Comparison of ENCODE assay signal across 9 cellular contexts in the genomic region with DNA sequence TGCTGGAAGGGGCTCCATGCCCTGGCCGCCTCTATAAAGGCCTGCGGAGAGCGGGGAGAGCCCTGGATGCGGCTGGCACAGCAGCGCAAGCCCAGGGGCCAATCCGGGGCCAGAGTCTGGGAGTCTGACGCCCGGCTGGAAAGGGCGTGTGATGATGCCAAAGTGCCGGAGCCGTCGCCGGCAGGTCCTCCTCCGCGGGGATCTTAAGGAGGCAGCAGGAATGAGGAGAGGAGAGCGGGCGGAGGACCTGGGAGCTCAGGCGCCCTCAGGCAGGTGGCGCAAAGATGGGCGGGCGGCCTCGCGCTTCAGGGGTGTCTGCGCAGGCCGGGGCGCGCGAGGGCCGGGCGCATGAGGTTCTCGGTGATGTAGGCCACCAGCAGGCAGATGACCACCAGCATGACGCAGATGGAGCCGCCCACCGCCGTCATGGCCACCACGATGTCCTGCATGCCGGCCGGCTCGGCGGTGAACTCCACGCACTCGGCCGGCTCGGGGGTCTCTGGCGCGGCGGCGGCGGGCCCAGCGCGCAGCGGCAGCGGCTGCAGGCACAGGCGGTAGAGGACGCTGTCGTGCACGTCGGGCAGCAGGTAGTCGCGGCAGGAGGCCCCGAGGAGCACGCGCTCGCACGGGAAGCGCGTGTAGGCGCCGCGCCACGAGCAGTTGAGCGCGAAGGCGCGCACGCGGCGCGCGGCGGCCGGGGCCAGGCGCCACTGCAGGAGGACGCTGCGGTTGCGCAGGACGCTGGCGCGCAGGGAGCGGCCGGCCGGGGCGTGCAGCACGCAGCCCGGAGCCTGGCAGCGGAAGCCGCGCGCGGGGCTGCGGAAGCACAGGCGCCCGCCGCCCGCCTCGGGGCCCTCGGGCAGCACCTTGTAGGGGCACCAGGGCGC. TPM values are rescaled to one million over a fixed set of nuclear protein-coding genes. Genes with fewer than 3 reads are reported as not detected.
DNase-seq lines count a peak whose midpoint lies in the region; ATAC-seq lines count a peak whose summit lies in the region.
"Had no signal": no experiment of that assay in that cellular context is flagged by ENCODE, and none has a peak within 500 bp of the region (broad histone marks: within the 10 kb centered on the region; RNA-seq: fewer than 3 reads in every experiment).

No MANE protein-coding gene starts in this region.

- 9% methylated on average over 108 of the region's 108 CpGs for WGBS in right cardiac atrium

- H3K9me3 ChIP-seq in right cardiac atrium (ENCODE audit: control insufficient read depth, low read length) = no peaks in the 10 kb centered on the region

- CTCF ChIA-PET in activated naive CD4-positive, alpha-beta T cell treated with anti-CD3 and anti-CD28 coated beads for 36 hours (lab: Charles Lee) = no interaction called here

- H3K4me3 Mint-ChIP-seq in activated naive CD4-positive, alpha-beta T cell treated with anti-CD3 and anti-CD28 coated beads for 36 hours = peak overlapping the region; percentile 73
- H3K4me3 Mint-ChIP-seq in stimulated activated effector memory CD8-positive, alpha-beta T cell treated with anti-CD3 and anti-CD28 coated beads, Interleukin-12 subunit alpha, Interleukin-12 subunit beta, amount 100 ng/mL, for 72 hours = peak overlapping the region; percentile 76

- peaks cover 6% of the 10 kb centered on the region for H3K27me3 Mint-ChIP-seq in activated naive CD4-positive, alpha-beta T cell treated with anti-CD3 and anti-CD28 coated beads for 36 hours (ENCODE audit: low read depth)

- no peaks in the 10 kb centered on the region for H3K27me3 ChIP-seq in right cardiac atrium (ENCODE audit: control insufficient read depth, insufficient read depth)

- no peaks in the 10 kb centered on the region for H3K36me3 Mint-ChIP-seq in activated naive CD4-positive, alpha-beta T cell treated with anti-CD3 and anti-CD28 coated beads for 36 hours (ENCODE audit: low read depth)
- H3K36me3 Mint-ChIP-seq in stimulated activated effector memory CD8-positive, alpha-beta T cell treated with anti-CD3 and anti-CD28 coated beads, Interleukin-12 subunit alpha, Interleukin-12 subunit beta, amount 100 ng/mL, for 72 hours = peaks cover 4% of the 10 kb centered on the region

- DNase-seq in COLO668 (lab: John Stamatoyannopoulos, UW; ENCODE audit: unreplicated experiment) (peak; percentile 81), right cardiac atrium (no peak)
- no peak for DNase-seq in Jurkat, Clone E6-1 (ENCODE audit: low read depth, low spot score)
- DNase-seq in activated naive CD4-positive, alpha-beta T cell treated with anti-CD3 and anti-CD28 coated beads for 36 hours = peak; percentile 43
- DNase-seq in stimulated activated effector memory CD8-positive, alpha-beta T cell treated with anti-CD3 and anti-CD28 coated beads, Interleukin-12 subunit alpha, Interleukin-12 subunit beta, amount 100 ng/mL, for 72 hours (ENCODE audit: low spot score in 2 of 2) = no peak

- no peaks in the 10 kb centered on the region for H3K9me3 Mint-ChIP-seq in activated naive CD4-positive, alpha-beta T cell treated with anti-CD3 and anti-CD28 coated beads for 36 hours
- no peaks in the 10 kb centered on the region for H3K9me3 Mint-ChIP-seq in stimulated activated effector memory CD8-positive, alpha-beta T cell treated with anti-CD3 and anti-CD28 coated beads, Interleukin-12 subunit alpha, Interleukin-12 subunit beta, amount 100 ng/mL, for 72 hours

- peak overlapping the region; percentile 13; the same call in 1 of the 2 replicates for H3K4me3 ChIP-seq in Jurkat, Clone E6-1 (ENCODE audit: low read length)
- peak overlapping the region; percentile 52 for H3K4me3 ChIP-seq in right cardiac atrium (ENCODE audit: low read length)

- peaks cover 11% of the 10 kb centered on the region for H3K4me1 Mint-ChIP-seq in activated naive CD4-positive, alpha-beta T cell treated with anti-CD3 and anti-CD28 coated beads for 36 hours (ENCODE audit: low read depth)
- H3K4me1 Mint-ChIP-seq in stimulated activated effector memory CD8-positive, alpha-beta T cell treated with anti-CD3 and anti-CD28 coated beads, Interleukin-12 subunit alpha, Interleukin-12 subunit beta, amount 100 ng/mL, for 72 hours = peaks cover 12% of the 10 kb centered on the region

- H3K27ac ChIP-seq in right cardiac atrium (ENCODE audit: low read length) = no peak overlapping the region

- H3K27ac Mint-ChIP-seq in activated naive CD4-positive, alpha-beta T cell treated with anti-CD3 and anti-CD28 coated beads for 36 hours = no peak overlapping the region
- H3K27ac Mint-ChIP-seq in stimulated activated effector memory CD8-positive, alpha-beta T cell treated with anti-CD3 and anti-CD28 coated beads, Interleukin-12 subunit alpha, Interleukin-12 subunit beta, amount 100 ng/mL, for 72 hours = no peak overlapping the region

- ATAC-seq in right cardiac atrium (no peak), GM21381 (IDR thresholded peaks at IDR 0.05; ENCODE audit: unreplicated experiment) (no peak), GM18909 (IDR thresholded peaks at IDR 0.05; ENCODE audit: poor library complexity, unreplicated experiment) (no peak), HG03354 (IDR thresholded peaks at IDR 0.05; ENCODE audit: poor library complexity, severe bottlenecking, unreplicated experiment) (no peak)
- peak; percentile 56 for ATAC-seq in stimulated activated effector memory CD8-positive, alpha-beta T cell treated with anti-CD3 and anti-CD28 coated beads, Interleukin-12 subunit alpha, Interleukin-12 subunit beta, amount 100 ng/mL, for 72 hours

- intact Hi-C loops in activated naive CD4-positive, alpha-beta T cell treated with anti-CD3 and anti-CD28 coated beads for 36 hours (cut with micrococcal nuclease) = no loop called here
- intact Hi-C loops in right cardiac atrium (cut with DNase I) = no loop called here

- no peaks in the 10 kb centered on the region for H3K4me1 ChIP-seq in right cardiac atrium (ENCODE audit: control insufficient read depth, insufficient read depth, low read length)

RNA-seq across cellular contexts. Expression of a gene that starts 0.7 kb away (rescaled TPM):
- polyA plus RNA-seq in Jurkat, Clone E6-1 (2012; ENCODE audit: insufficient read depth, insufficient read length) = 13.2 TPM
- 1 to 10 TPM in 1 of 2 experiments, under 1 TPM in 1; 0.94 to 1.2 TPM for total RNA-seq in activated naive CD4-positive, alpha-beta T cell treated with anti-CD3 and anti-CD28 coated beads for 36 hours
- total RNA-seq in right cardiac atrium = under 1 TPM; 0.47 to 0.97 (median 0.80) TPM
- polyA plus RNA-seq in right cardiac atrium = 0.68 TPM

RNA-seq across cellular contexts. Expression of a gene that starts 16.0 kb away (rescaled TPM):
- polyA plus RNA-seq in Jurkat, Clone E6-1 (2012; ENCODE audit: insufficient read depth, insufficient read length) = 39.1 TPM
- 10 to 100 TPM; 27.6 to 31.7 TPM for total RNA-seq in activated naive CD4-positive, alpha-beta T cell treated with anti-CD3 and anti-CD28 coated beads for 36 hours
- total RNA-seq in right cardiac atrium = 10 to 100 TPM; 49.5 to 77.8 (median 65.5) TPM
- polyA plus RNA-seq in right cardiac atrium = 52.5 TPM

RNA-seq across cellular contexts. Expression of a gene that starts 24.6 kb away (rescaled TPM):
- 67.7 TPM for polyA plus RNA-seq in Jurkat, Clone E6-1 (2012; ENCODE audit: insufficient read depth, insufficient read length)
- total RNA-seq in activated naive CD4-positive, alpha-beta T cell treated with anti-CD3 and anti-CD28 coated beads for 36 hours = 10 to 100 TPM; 91.6 to 95.9 TPM
- 100 to 1,000 TPM; 112 to 115 (median 113) TPM for total RNA-seq in right cardiac atrium
- 130 TPM for polyA plus RNA-seq in right cardiac atrium

RNA-seq across cellular contexts. Expression of a gene that starts 32.7 kb away (rescaled TPM):
- polyA plus RNA-seq in Jurkat, Clone E6-1 (2012; ENCODE audit: insufficient read depth, insufficient read length) = 2.2 TPM
- total RNA-seq in activated naive CD4-positive, alpha-beta T cell treated with anti-CD3 and anti-CD28 coated beads for 36 hours = under 1 TPM; 0.64 to 0.99 TPM
- 10 to 100 TPM; 18.7 to 22.4 (median 19.9) TPM for total RNA-seq in right cardiac atrium
- 15.8 TPM for polyA plus RNA-seq in right cardiac atrium
- total RNA-seq: M059J had no signal

RNA-seq across cellular contexts. Expression of a gene that starts 58.8 kb away (rescaled TPM):
- polyA plus RNA-seq in Jurkat, Clone E6-1 (2012; ENCODE audit: insufficient read depth, insufficient read length) = not detected
- total RNA-seq in activated naive CD4-positive, alpha-beta T cell treated with anti-CD3 and anti-CD28 coated beads for 36 hours = not detected
- 1 to 10 TPM; 7.3 to 9.3 (median 7.9) TPM for total RNA-seq in right cardiac atrium
- 10.4 TPM for polyA plus RNA-seq in right cardiac atrium

Comparison
In these comparisons a context has a peak if more than half of its experiments do, and no peak if none do; other contexts are left out.
1. DNase-seq: peak in COLO668 (single experiment) and activated naive CD4-positive, alpha-beta T cell treated with anti-CD3 and anti-CD28 coated beads for 36 hours (single experiment); none in Jurkat, Clone E6-1 (single experiment), right cardiac atrium (0 of 3) and stimulated activated effector memory CD8-positive, alpha-beta T cell treated with anti-CD3 and anti-CD28 coated beads, Interleukin-12 subunit alpha, Interleukin-12 subunit beta, amount 100 ng/mL, for 72 hours (0 of 2).